8 cellular contexts compared by ENCODE assay signal in genomic region chr9:95171001-95171400, GRCh38.
DNase-seq lines count a peak whose midpoint lies in the region; ATAC-seq lines count a peak whose summit lies in the region.

No MANE protein-coding gene starts in this region.

- H3K9me3 ChIP-seq in neuronal stem cell (replicated peaks in 1 of 2; ENCODE audit: control insufficient read depth in 2 of 2, insufficient read depth in 1 of 2, low read depth in 1 of 2, low read length in 2 of 2), result peaks cover 0 to 22% of the 10 kb centered on the region in 2 donors

- no peak overlapping the region for H3K4me3 ChIP-seq in neuronal stem cell (ENCODE audit: low read length in 2 of 2)

- peak; percentile 41 for ATAC-seq in activated naive CD8-positive, alpha-beta T cell treated with anti-CD3 and anti-CD28 coated beads, Interleukin-2, amount 50 U/mL, for 24 hours
- ATAC-seq in GM21717 (IDR thresholded peaks at IDR 0.05; ENCODE audit: unreplicated experiment) (no peak), HG03159 (IDR thresholded peaks at IDR 0.05; ENCODE audit: unreplicated experiment) (no peak)

- H3K9me3 Mint-ChIP-seq in activated naive CD8-positive, alpha-beta T cell treated with anti-CD3 and anti-CD28 coated beads, Interleukin-2, amount 50 U/mL, for 24 hours, result no peaks in the 10 kb centered on the region

- no peak overlapping the region for H2BK120ac ChIP-seq in neuronal stem cell (ENCODE audit: low read depth, low read length)

- no peaks in the 10 kb centered on the region for H3K27me3 ChIP-seq in neuronal stem cell (ENCODE audit: control insufficient read depth in 3 of 3, insufficient read depth in 3 of 3, low read depth in 1 of 3, low read length in 3 of 3)

- H3K4ac ChIP-seq in neuronal stem cell (ENCODE audit: low read length), result no peak overlapping the region

- peaks cover 5 to 15% of the 10 kb centered on the region in 2 donors for H3K4me1 ChIP-seq in neuronal stem cell (ENCODE audit: control insufficient read depth in 2 of 2, insufficient read depth in 1 of 2, low read depth in 1 of 2, low read length in 2 of 2)

- DNase-seq in NCI-H1417 (lab: John Stamatoyannopoulos, UW), result peak in 2 of 3 experiments; percentile 42 to 75
- DNase-seq in NCI-H1417 treated with DMSO at 0.1 percent for 48 hours (lab: John Stamatoyannopoulos, UW), result no peak
- peak; percentile 50 for DNase-seq in NCI-H146 (lab: John Stamatoyannopoulos, UW)
- no peak for DNase-seq in activated naive CD8-positive, alpha-beta T cell treated with anti-CD3 and anti-CD28 coated beads, Interleukin-2, amount 50 U/mL, for 24 hours
- no peak for DNase-seq in neuronal stem cell (ENCODE audit: low spot score)
- DNase-seq in GM19238 (ENCODE audit: insufficient read length, low spot score), result no peak

- H3K27me3 Mint-ChIP-seq in activated naive CD8-positive, alpha-beta T cell treated with anti-CD3 and anti-CD28 coated beads, Interleukin-2, amount 50 U/mL, for 24 hours, result no peaks in the 10 kb centered on the region

- no peak overlapping the region for H3K14ac ChIP-seq in neuronal stem cell (ENCODE audit: low read length)

- H3K9ac ChIP-seq in neuronal stem cell (ENCODE audit: low read depth, low read length, poor library complexity), result no peak overlapping the region

- no peak overlapping the region for H3K4me2 ChIP-seq in neuronal stem cell (ENCODE audit: insufficient read depth, low read length, poor library complexity, severe bottlenecking)

- no peak overlapping the region for H2BK15ac ChIP-seq in neuronal stem cell (ENCODE audit: low read length)

- H2BK5ac ChIP-seq in neuronal stem cell (ENCODE audit: low read length), result no peak overlapping the region

- no peak overlapping the region for H3K4me3 Mint-ChIP-seq in activated naive CD8-positive, alpha-beta T cell treated with anti-CD3 and anti-CD28 coated beads, Interleukin-2, amount 50 U/mL, for 24 hours

- H3K36me3 Mint-ChIP-seq in activated naive CD8-positive, alpha-beta T cell treated with anti-CD3 and anti-CD28 coated beads, Interleukin-2, amount 50 U/mL, for 24 hours (ENCODE audit: low read depth), result peaks cover 24% of the 10 kb centered on the region

- no peak overlapping the region for H3K18ac ChIP-seq in neuronal stem cell (ENCODE audit: low read length)

- H3K23ac ChIP-seq in neuronal stem cell (ENCODE audit: low read depth, low read length, poor library complexity), result no peak overlapping the region

- H2AFZ ChIP-seq in neuronal stem cell (ENCODE audit: low read length), result peak overlapping the region; percentile 78

- H2BK12ac ChIP-seq in neuronal stem cell (ENCODE audit: low read length), result no peak overlapping the region

- H3K4me1 Mint-ChIP-seq in activated naive CD8-positive, alpha-beta T cell treated with anti-CD3 and anti-CD28 coated beads, Interleukin-2, amount 50 U/mL, for 24 hours, result peaks cover 23% of the 10 kb centered on the region

- peaks cover 0 to 28% of the 10 kb centered on the region in 2 donors for H3K36me3 ChIP-seq in neuronal stem cell (replicated peaks in 1 of 2; ENCODE audit: control insufficient read depth in 2 of 2, insufficient read depth in 2 of 2, low read length in 2 of 2)

- no peak overlapping the region for H4K91ac ChIP-seq in neuronal stem cell (ENCODE audit: low read depth, low read length, poor library complexity)

- H2AK5ac ChIP-seq in neuronal stem cell (ENCODE audit: low read depth, low read length), result no peak overlapping the region

- no peak overlapping the region for H4K8ac ChIP-seq in neuronal stem cell (ENCODE audit: low read depth, low read length)

- no peaks in the 10 kb centered on the region for H3K79me1 ChIP-seq in neuronal stem cell (ENCODE audit: low read depth, low read length)

- H3K27ac ChIP-seq in neuronal stem cell (replicated peaks; ENCODE audit: low read length), result no peak overlapping the region

- peak overlapping the region; percentile 69 for H3K27ac Mint-ChIP-seq in activated naive CD8-positive, alpha-beta T cell treated with anti-CD3 and anti-CD28 coated beads, Interleukin-2, amount 50 U/mL, for 24 hours

- WGBS in neuronal stem cell (ENCODE audit: extremely low coverage in 2 of 2, insufficient read length in 2 of 2, insufficient replicate concordance in 1 of 2), 2 donors, result no CpG with 5 or more reads among the region's 4 CpGs

Comparison
In these comparisons a context has a peak if more than half of its experiments do, and no peak if none do; other contexts are left out.
1. DNase-seq: peak in NCI-H1417 (2 of 3) and NCI-H146 (single experiment); none in NCI-H1417 treated with DMSO at 0.1 percent for 48 hours (single experiment), activated naive CD8-positive, alpha-beta T cell treated with anti-CD3 and anti-CD28 coated beads, Interleukin-2, amount 50 U/mL, for 24 hours (single experiment), neuronal stem cell (single experiment) and GM19238 (single experiment).